ENCODE assay signal across 1 cellular context in genomic region chr16:81987706-81988105, GRCh38.
TF ChIP-seq lines count a peak whose summit lies in the region.

No MANE protein-coding gene starts in this region.

TF ChIP-seq in HepG2, 621 proteins besides CTCF, POLR2A, EP300 and RAD21:
- TF ChIP-seq ZNF646 (CRISPR knock-in tag; IDR thresholded peaks at IDR 0.05) (no peak), ZNF343 (CRISPR knock-in tag; IDR thresholded peaks at IDR 0.05) (no peak), ZNF432 (CRISPR knock-in tag; IDR thresholded peaks at IDR 0.05; ENCODE audit: borderline replicate concordance) (no peak), TP53 (CRISPR knock-in tag; conservative IDR thresholded peaks at IDR 0.05) (no peak), FOSL2 (CRISPR knock-in tag; IDR thresholded peaks at IDR 0.05) (0 out of 2 replicates have a peak, but pooled peaks have one; percentile 13)
